ENCODE assay signal across 39 cellular contexts in genomic region chr2:101208830-101209229, GRCh38.
"Had no signal": no experiment of that assay in that cellular context is flagged by ENCODE, and none has a peak within 500 bp of the region (broad histone marks: within the 10 kb centered on the region; RNA-seq: fewer than 3 reads in every experiment).

No MANE protein-coding gene starts in this region.

- H3K9me3 Mint-ChIP-seq: activated naive CD4-positive, alpha-beta T cell treated with anti-CD3 and anti-CD28 coated beads, Interleukin-2, amount 50 U/mL, for 72 hours; activated T-helper 17 cell treated with anti-CD3 and anti-CD28 coated beads, Interleukin-2, amount 50 U/mL, for 72 hours; activated T-helper 2 cell treated with anti-CD3 and anti-CD28 coated beads, Interferon-gamma antibody, Interleukin-2, Interleukin-4, amounts not matched to agents 10 μg/mL and 5 μg/mL and 100 μg/mL, durations not matched to agents 14 hours and 24 hours and 36 hours; central memory CD8-positive, alpha-beta T cell had no signal

- FAIRE-seq: astrocyte, bronchial epithelial cell, colon had no signal

- H3K4me1 Mint-ChIP-seq: activated T-helper 17 cell treated with anti-CD3 and anti-CD28 coated beads, Interleukin-2, amount 50 U/mL, for 72 hours; brain had no signal

- H3K36me3 ChIP-seq: adrenal gland, ascending aorta, brain microvascular endothelial cell, breast epithelium, cardiac muscle cell had no signal

- H3K36me3 Mint-ChIP-seq: activated naive CD8-positive, alpha-beta T cell treated with anti-CD3 and anti-CD28 coated beads, Interleukin-2, amount 10 ng/mL, durations not matched to agents 7 days and 5 days had no signal

- DNase-seq: activated effector memory CD4-positive, alpha-beta T cell treated with anti-CD3 and anti-CD28 coated beads, Interleukin-2, amount 50 U/mL, for 16 hours; activated effector memory CD4-positive, alpha-beta T cell treated with Interleukin-2 at 50 U/mL for 16 hours; activated gamma-delta T cell; activated gamma-delta T cell treated with Interleukin-2 at 50 U/mL for 16 hours; activated naive CD4-positive, alpha-beta T cell; activated naive CD4-positive, alpha-beta T cell treated with anti-CD3 and anti-CD28 coated beads for 36 hours; activated naive CD4-positive, alpha-beta T cell treated with anti-CD3 and anti-CD28 coated beads, Interleukin-2, amount 10 ng/mL, durations not matched to agents 7 days and 5 days; activated naive CD4-positive, alpha-beta T cell treated with anti-CD3 and anti-CD28 coated beads, Interleukin-2, amount 50 U/mL, for 16 hours; activated naive CD4-positive, alpha-beta T cell treated with Interleukin-2 at 50 U/mL for 16 hours; activated naive CD8-positive, alpha-beta T cell treated with anti-CD3 and anti-CD28 coated beads, Interleukin-2, amount 10 ng/mL, durations not matched to agents 7 days and 5 days; activated T-cell treated with anti-CD3 and anti-CD28 coated beads, Interleukin-2, amount 50 U/mL, for 1 hour; activated T-cell treated with anti-CD3 and anti-CD28 coated beads, Interleukin-2, amount 50 U/mL, for 24 hours; activated T-cell treated with anti-CD3 and anti-CD28 coated beads, Interleukin-2, amount 50 U/mL, for 4 hours; activated T-cell treated with anti-CD3 and anti-CD28 coated beads, Interleukin-2, amount 50 U/mL, for 48 hours; activated T-cell treated with anti-CD3 and anti-CD28 coated beads, Interleukin-2, amount 50 U/mL, for 72 hours; adrenal gland; amniotic stem cell; amygdala; anterior cingulate cortex; aorta; body of pancreas; brain microvascular endothelial cell; caudate nucleus; central memory CD4-positive, alpha-beta T cell; cerebellar nuclear complex had no signal

- H3K27me3 ChIP-seq: adrenal gland, ascending aorta, body of pancreas, brain microvascular endothelial cell, breast epithelium, cardiac muscle cell had no signal

- ATAC-seq: activated naive CD4-positive, alpha-beta T cell treated with anti-CD3 and anti-CD28 coated beads, Interleukin-2, amount 50 U/mL, for 72 hours; activated T-cell treated with anti-CD3 and anti-CD28 coated beads, Interleukin-2, amount 50 U/mL, for 4 hours; activated T-cell treated with anti-CD3 and anti-CD28 coated beads, Interleukin-2, amount 50 U/mL, for 72 hours; activated T-helper 17 cell treated with anti-CD3 and anti-CD28 coated beads, Interleukin-2, amount 50 U/mL, for 72 hours; body of pancreas had no signal

- H3K27me3 Mint-ChIP-seq: activated naive CD4-positive, alpha-beta T cell treated with anti-CD3 and anti-CD28 coated beads, Interleukin-2, amount 50 U/mL, for 24 hours; activated naive CD8-positive, alpha-beta T cell; activated T-cell treated with anti-CD3 and anti-CD28 coated beads, Interleukin-2, amount 50 U/mL, for 24 hours; activated T-helper 17 cell treated with anti-CD3 and anti-CD28 coated beads, Interleukin-2, amount 50 U/mL, for 72 hours; central memory CD8-positive, alpha-beta T cell had no signal

- H3K9me3 ChIP-seq: adrenal gland, ascending aorta, body of pancreas had no signal

- H3K27ac Mint-ChIP-seq: activated naive CD4-positive, alpha-beta T cell treated with anti-CD3 and anti-CD28 coated beads for 36 hours; activated naive CD4-positive, alpha-beta T cell treated with anti-CD3 and anti-CD28 coated beads, Interleukin-2, amount 10 ng/mL, durations not matched to agents 7 days and 5 days; activated naive CD4-positive, alpha-beta T cell treated with anti-CD3 and anti-CD28 coated beads, Interleukin-2, amount 50 U/mL, for 24 hours; activated naive CD4-positive, alpha-beta T cell treated with anti-CD3 and anti-CD28 coated beads, Interleukin-2, amount 50 U/mL, for 72 hours; activated naive CD8-positive, alpha-beta T cell; activated naive CD8-positive, alpha-beta T cell treated with anti-CD3 and anti-CD28 coated beads, Interleukin-2, amount 10 ng/mL, durations not matched to agents 7 days and 5 days; activated T-cell treated with anti-CD3 and anti-CD28 coated beads, Interleukin-2, amount 50 U/mL, for 24 hours; activated T-cell treated with anti-CD3 and anti-CD28 coated beads, Interleukin-2, amount 50 U/mL, for 72 hours; activated T-helper 1 cell treated with anti-CD3 and anti-CD28 coated beads, Interleukin-12 subunit alpha, Interleukin-12 subunit beta, Interleukin-2, Interleukin-4 antibody, amounts not matched to agents 30 ng/mL and 10 ng/mL and 1 ng/mL, durations not matched to agents 14 hours and 24 hours and 36 hours; activated T-helper 17 cell treated with anti-CD3 and anti-CD28 coated beads, Interleukin-2, amount 50 U/mL, for 72 hours; activated T-helper 2 cell treated with anti-CD3 and anti-CD28 coated beads, Interferon-gamma antibody, Interleukin-2, Interleukin-4, amounts not matched to agents 10 μg/mL and 5 μg/mL and 100 μg/mL, durations not matched to agents 14 hours and 24 hours and 36 hours; brain had no signal

- H3K27ac ChIP-seq: adrenal gland, ascending aorta, body of pancreas, brain microvascular endothelial cell, breast epithelium, cardiac muscle cell had no signal

- H3K4me3 Mint-ChIP-seq: activated naive CD4-positive, alpha-beta T cell treated with anti-CD3 and anti-CD28 coated beads for 36 hours; activated naive CD4-positive, alpha-beta T cell treated with anti-CD3 and anti-CD28 coated beads, Interleukin-2, amount 10 ng/mL, durations not matched to agents 7 days and 5 days; activated naive CD4-positive, alpha-beta T cell treated with anti-CD3 and anti-CD28 coated beads, Interleukin-2, amount 50 U/mL, for 24 hours; activated naive CD8-positive, alpha-beta T cell; activated naive CD8-positive, alpha-beta T cell treated with anti-CD3 and anti-CD28 coated beads, Interleukin-2, amount 10 ng/mL, durations not matched to agents 7 days and 5 days; activated T-cell treated with anti-CD3 and anti-CD28 coated beads, Interleukin-2, amount 50 U/mL, for 24 hours; activated T-cell treated with anti-CD3 and anti-CD28 coated beads, Interleukin-2, amount 50 U/mL, for 4 hours; activated T-cell treated with anti-CD3 and anti-CD28 coated beads, Interleukin-2, amount 50 U/mL, for 72 hours; activated T-helper 1 cell treated with anti-CD3 and anti-CD28 coated beads, Interleukin-12 subunit alpha, Interleukin-12 subunit beta, Interleukin-2, Interleukin-4 antibody, amounts not matched to agents 30 ng/mL and 10 ng/mL and 1 ng/mL, durations not matched to agents 14 hours and 24 hours and 36 hours; activated T-helper 17 cell treated with anti-CD3 and anti-CD28 coated beads, Interleukin-2, amount 50 U/mL, for 72 hours; brain; central memory CD8-positive, alpha-beta T cell had no signal

- H3K4me3 ChIP-seq: adrenal gland, ascending aorta, body of pancreas, breast epithelium, cardiac muscle cell had no signal

- H3K4me1 ChIP-seq: ascending aorta, breast epithelium had no signal
